In genomic region chr16:11996433-11997174, GRCh38 we compare ENCODE assay signal across 19 cellular contexts. TPM values are rescaled to one million over a fixed set of nuclear protein-coding genes. Genes with fewer than 3 reads are reported as not detected.
"Had no signal": no experiment of that assay in that cellular context is flagged by ENCODE, and none has a peak within 500 bp of the region (broad histone marks: within the 10 kb centered on the region; RNA-seq: fewer than 3 reads in every experiment).

No MANE protein-coding gene starts in this region.

- FAIRE-seq: astrocyte, islet of Langerhans, small intestine had no signal

- H3K4me3 Mint-ChIP-seq: mesothelial cell of epicardium; stimulated activated naive CD8-positive, alpha-beta T cell treated with anti-CD3 and anti-CD28 coated beads, Interleukin-15, Interleukin-2, amounts not matched to agents 100 ng/mL and 50 ng/mL, for 24 hours had no signal

- H3K27ac ChIP-seq: epithelial cell of prostate, gastrocnemius medialis, lower lobe of right lung, suprapubic skin had no signal

- H3K27ac Mint-ChIP-seq: mesothelial cell of epicardium; stimulated activated naive CD8-positive, alpha-beta T cell treated with anti-CD3 and anti-CD28 coated beads, Interleukin-15, Interleukin-2, amounts not matched to agents 100 ng/mL and 50 ng/mL, for 24 hours had no signal

- DNase-seq: activated naive CD4-positive, alpha-beta T cell treated with Interleukin-2 at 50 U/mL for 16 hours; gastrocnemius medialis; left colon; lower lobe of right lung; posterior cingulate gyrus; small intestine; stimulated activated CD4-positive, alpha-beta T cell treated with anti-CD3 and anti-CD28 coated beads, Interleukin-4, amount 100 ng/mL, for 4 hours; stimulated activated CD8-positive, alpha-beta memory T cell treated with anti-CD3 and anti-CD28 coated beads, Interleukin-4, amount 100 ng/mL, for 48 hours had no signal

- H3K9me3 ChIP-seq: gastrocnemius medialis, lower lobe of right lung, suprapubic skin had no signal

- H3K4me3 ChIP-seq: gastrocnemius medialis, lower lobe of right lung, suprapubic skin had no signal

- H3K36me3 ChIP-seq: gastrocnemius medialis had no signal

- H3K27me3 Mint-ChIP-seq: stimulated activated naive CD8-positive, alpha-beta T cell treated with anti-CD3 and anti-CD28 coated beads, Interleukin-15, Interleukin-2, amounts not matched to agents 100 ng/mL and 50 ng/mL, for 24 hours had no signal

- H3K36me3 Mint-ChIP-seq: mesothelial cell of epicardium had no signal

- H3K4me1 Mint-ChIP-seq: mesothelial cell of epicardium had no signal

- ATAC-seq: activated CD4-positive, CD25-positive, alpha-beta regulatory T cell treated with anti-CD3 and anti-CD28 coated beads, Interleukin-2, amount 50 U/mL, for 24 hours; gastrocnemius medialis; left colon; lower lobe of right lung had no signal

- H3K27me3 ChIP-seq: gastrocnemius medialis, suprapubic skin had no signal

- H3K9me3 Mint-ChIP-seq: mesothelial cell of epicardium; stimulated activated naive CD8-positive, alpha-beta T cell treated with anti-CD3 and anti-CD28 coated beads, Interleukin-15, Interleukin-2, amounts not matched to agents 100 ng/mL and 50 ng/mL, for 24 hours had no signal

RNA-seq across cellular contexts. Expression of gene TNFRSF17, which starts 31.6 kb away (rescaled TPM):
- total RNA-seq: activated CD8-positive, alpha-beta memory T cell treated with anti-CD3 and anti-CD28 coated beads for 36 hours; astrocyte; chondrocyte; dermis microvascular lymphatic vessel endothelial cell; fibroblast of lung; gastrocnemius medialis; mesothelial cell of epicardium; suprapubic skin had no signal
- polyA plus RNA-seq: fibroblast of lung had no signal
